Comparison of ENCODE assay signal across 22 cellular contexts in genomic region chr6:34302929-34303328, GRCh38.
"Had no signal": no experiment of that assay in that cellular context is flagged by ENCODE, and none has a peak within 500 bp of the region (broad histone marks: within the 10 kb centered on the region; RNA-seq: fewer than 3 reads in every experiment).

No MANE protein-coding gene starts in this region.

- ATAC-seq: Right ventricle myocardium inferior, SK-N-SH treated with all-trans-retinoic acid at 6 μM for 48 hours had no signal

- H3K4me3 ChIP-seq: Peyer's patch, SJCRH30 had no signal

- H3K36me3 ChIP-seq: SJCRH30 had no signal

- DNase-seq: IMR-90, Kasumi-1, MM.1S, NCI-H1092 treated with DMSO at 0.1 percent for 48 hours, NCI-H1436, NCI-H187, NCI-H2029, NCI-H2081 treated with DMSO at 0.1 percent for 48 hours, NCI-H2171, NCI-H226, NCI-H446, NCI-H510A, NCI-H524 treated with DMSO at 0.1 percent for 48 hours, NCI-H69, NCI-H774, Peyer's patch, SHP77 treated with DMSO at 0.1 percent for 48 hours, SJCRH30 had no signal

- H3K9me3 ChIP-seq: Peyer's patch, SJCRH30 had no signal

- H3K27ac ChIP-seq: HL-60, KMS-11, Peyer's patch, SJCRH30 had no signal

- H3K9ac ChIP-seq: KMS-11 had no signal

- H3K27me3 ChIP-seq: Peyer's patch, SJCRH30 had no signal
